ENCODE assay signal across 8 cellular contexts in the genomic region with DNA sequence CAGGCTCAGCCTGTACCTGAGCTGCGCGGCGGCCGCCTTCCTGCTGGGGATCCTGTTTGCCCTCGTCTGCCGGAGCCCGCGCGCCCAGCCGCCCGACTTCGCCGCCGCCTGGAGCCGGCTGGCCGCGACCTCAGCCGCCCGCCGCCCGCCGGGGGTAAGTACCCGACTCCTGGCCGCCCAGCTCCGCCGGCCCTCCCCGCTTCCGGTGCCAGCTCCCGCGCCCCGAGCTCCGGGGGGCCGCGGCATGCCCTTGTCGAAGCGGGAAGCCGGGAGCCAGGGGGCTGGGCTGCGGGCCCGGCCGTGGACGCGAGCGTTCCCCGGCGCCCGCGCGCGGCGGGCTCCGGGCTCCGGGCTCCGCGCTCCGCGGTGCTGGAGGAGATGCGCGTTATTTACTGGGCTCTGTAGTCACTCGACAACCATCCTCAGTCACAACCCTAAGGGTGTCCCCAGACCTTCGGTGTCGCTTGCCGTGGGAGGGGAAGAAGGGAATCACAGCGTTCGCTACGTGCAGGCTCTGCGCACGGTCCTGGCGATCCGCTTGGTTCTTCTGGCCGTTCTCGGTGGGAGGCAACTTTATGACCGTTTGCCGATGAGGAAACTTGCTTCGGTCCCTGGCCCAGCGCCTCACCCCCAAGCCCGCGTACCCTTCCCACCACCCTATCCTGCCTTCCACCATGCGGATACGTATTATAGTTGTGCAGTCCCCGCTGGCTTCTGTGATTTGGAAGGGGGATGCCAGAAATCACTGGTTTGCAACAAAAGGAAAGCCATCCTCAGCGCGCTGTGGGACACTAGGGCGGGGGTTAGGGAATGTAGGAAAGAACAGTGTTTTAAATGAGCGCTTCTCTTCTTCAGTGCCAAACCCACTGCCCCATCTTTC. TPM values are rescaled to one million over a fixed set of nuclear protein-coding genes. Genes with fewer than 3 reads are reported as not detected.
DNase-seq lines count a peak whose midpoint lies in the region; ATAC-seq and TF ChIP-seq lines count a peak whose summit lies in the region.

No MANE protein-coding gene starts in this region.

- peak overlapping the region; percentile 92 for H3K4me3 Mint-ChIP-seq in progenitor cell of endocrine pancreas (ENCODE audit: low read depth)

- no peaks in the 10 kb centered on the region for H3K36me3 Mint-ChIP-seq in progenitor cell of endocrine pancreas (ENCODE audit: insufficient read depth)

- H3K4me1 ChIP-seq in left ventricle myocardium inferior, result peaks cover 34% of the 10 kb centered on the region

- no peaks in the 10 kb centered on the region for H3K36me3 ChIP-seq in left ventricle myocardium inferior

- H3K27me3 Mint-ChIP-seq in progenitor cell of endocrine pancreas, result no peaks in the 10 kb centered on the region

- peaks cover 13% of the 10 kb centered on the region for H3K4me1 Mint-ChIP-seq in progenitor cell of endocrine pancreas (ENCODE audit: low read depth)

- intact Hi-C loops in left ventricle myocardium inferior (cut with micrococcal nuclease), result no loop called here

- peak; percentile 16 for ATAC-seq in GM18517 (IDR thresholded peaks at IDR 0.05; ENCODE audit: unreplicated experiment)
- peak; percentile 29 for ATAC-seq in HG03045 (IDR thresholded peaks at IDR 0.05; ENCODE audit: unreplicated experiment)

- H3K27ac ChIP-seq in left ventricle myocardium inferior (replicated peaks), result peak overlapping the region; percentile 90

- DNase-seq in A172 (ENCODE audit: low spot score), result peak; percentile 22
- DNase-seq in SK-MEL-5 (ENCODE audit: low read depth, low spot score), result peak; percentile 30
- DNase-seq in anterior cingulate cortex (lab: John Stamatoyannopoulos, UW), result peak in 43 of 58 donors; percentile 7 to 70 (median 38)
- peak; percentile 38 for DNase-seq in left ventricle myocardium inferior
- DNase-seq in progenitor cell of endocrine pancreas (ENCODE audit: low spot score, unreplicated experiment), result peak; percentile 50
- no peak for DNase-seq in T1000 (lab: John Stamatoyannopoulos, UW)

- H3K9me3 Mint-ChIP-seq in progenitor cell of endocrine pancreas (ENCODE audit: low read depth), result no peaks in the 10 kb centered on the region

- H3K9me3 ChIP-seq in left ventricle myocardium inferior (replicated peaks), result no peaks in the 10 kb centered on the region

- no peaks in the 10 kb centered on the region for H3K27me3 ChIP-seq in left ventricle myocardium inferior (ENCODE audit: low read depth)

- H3K27ac Mint-ChIP-seq in progenitor cell of endocrine pancreas, result peak overlapping the region; percentile 94

- TF ChIP-seq CTCF in left ventricle myocardium inferior (IDR thresholded peaks at IDR 0.05; ENCODE audit: borderline replicate concordance), result no peak
- no peak for TF ChIP-seq CTCF in progenitor cell of endocrine pancreas (IDR thresholded peaks at IDR 0.05; ENCODE audit: unreplicated experiment)

- peak overlapping the region; percentile 81 for H3K4me3 ChIP-seq in left ventricle myocardium inferior

- in situ Hi-C loops in SK-MEL-5 (cut with HindIII; ENCODE audit: low pct_unique_long_range_greater_than_20kb, low sequenced_read_pairs), result no loop called here

RNA-seq across cellular contexts. Expression of gene SNX25, which starts 0.9 kb away (rescaled TPM):
- total RNA-seq in A172 (2014; rRNA removed; shearing (Covaris generic)), result 43.6 and 63.1 TPM in 2 replicates
- total RNA-seq in SK-MEL-5 (2014; rRNA removed; shearing (Covaris generic)), result 57.8 and 59.0 TPM in 2 replicates
- 24.3 and 33.5 TPM in 2 replicates for polyA plus RNA-seq in SK-MEL-5 (2015; cell fraction: cytosol; rRNA removed)
- 28.5 and 29.9 TPM in 2 replicates for polyA plus RNA-seq in SK-MEL-5 (2015; cell fraction: nucleus; rRNA removed)
- total RNA-seq in left ventricle myocardium inferior, result 10.8 TPM
- 13.3 and 13.9 TPM in 2 replicates for total RNA-seq in progenitor cell of endocrine pancreas

RNA-seq across cellular contexts. Expression of gene CFAP97, which starts 6.5 kb away (rescaled TPM):
- 42.5 and 55.3 TPM in 2 replicates for total RNA-seq in A172 (2014; rRNA removed; shearing (Covaris generic))
- total RNA-seq in SK-MEL-5 (2014; rRNA removed; shearing (Covaris generic)), result 73.5 and 74.9 TPM in 2 replicates
- 37.6 and 44.8 TPM in 2 replicates for polyA plus RNA-seq in SK-MEL-5 (2015; cell fraction: cytosol; rRNA removed)
- 27.8 TPM in 2 replicates for polyA plus RNA-seq in SK-MEL-5 (2015; cell fraction: nucleus; rRNA removed)
- total RNA-seq in left ventricle myocardium inferior, result 11.7 TPM
- 27.5 and 28.6 TPM in 2 replicates for total RNA-seq in progenitor cell of endocrine pancreas
